ENCODE assay signal across 8 cellular contexts in the genomic region with DNA sequence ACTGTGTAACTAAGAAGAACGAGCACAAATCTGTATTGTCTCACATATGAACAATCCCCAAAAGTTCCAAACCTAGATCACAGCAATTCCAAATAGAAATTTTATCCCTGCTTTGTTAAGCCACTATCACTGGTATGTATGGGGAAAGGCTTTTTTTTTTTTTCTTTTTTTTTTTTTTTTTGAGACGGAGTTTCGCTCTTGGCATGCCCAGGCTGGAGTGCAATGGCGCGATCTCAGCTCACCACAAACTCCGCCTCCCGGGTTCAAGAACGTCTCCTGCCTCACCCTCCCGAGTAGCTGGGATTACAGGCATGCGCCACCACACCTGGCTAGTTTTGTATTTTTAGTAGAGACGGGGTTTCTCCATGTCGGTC. TPM values are rescaled to one million over a fixed set of nuclear protein-coding genes. Genes with fewer than 3 reads are reported as not detected.
DNase-seq lines count a peak whose midpoint lies in the region; ATAC-seq, FAIRE-seq and TF ChIP-seq lines count a peak whose summit lies in the region.
"Not testable (repeated sequence)": the region's sequence is repeated elsewhere in the genome, so short reads cannot be mapped to it uniquely, and the experiment has no call there.

No MANE protein-coding gene starts in this region.

- peak; percentile 2 to 34 for ATAC-seq in lower lobe of right lung

- H3K79me2 ChIP-seq in astrocyte (ENCODE audit: insufficient read depth, low read length) (peaks cover 49% of the 10 kb centered on the region), fibroblast of lung (ENCODE audit: control insufficient read depth, insufficient read depth, low read length) (peaks cover 28% of the 10 kb centered on the region)

- H3K27ac ChIP-seq in astrocyte (ENCODE audit: low read depth, low read length) (peak overlapping the region; percentile 95), fibroblast of lung (ENCODE audit: insufficient read depth, low read length) (peak overlapping the region; percentile 97), lower lobe of right lung (peak overlapping the region; percentile 94), sigmoid colon (peak overlapping the region; percentile 83 to 96 (median 91)), uterus (peak overlapping the region; percentile 82 to 87)

- not testable (repeated sequence) for FAIRE-seq in astrocyte (lab: Jason Lieb, UNC)

- WGBS in sigmoid colon, 2 donors: 3 to 7% methylated on average over 12 of the region's 12 CpGs

- DNase-seq in ELR (ENCODE audit: low read depth) (peak; percentile 27), LHCN-M2 (ENCODE audit: low read depth) (peak; percentile 17), fibroblast of lung (ENCODE audit: low read depth in 2 of 2) (peak; percentile 7 to 16)
- peak; percentile 24 for DNase-seq in T-helper 2 cell treated with Interferon-gamma antibody and Interleukin-4, amounts not matched to agents 5 μg/mL and 100 μg/mL, for 36 hours (ENCODE audit: low spot score)
- not testable (repeated sequence) for DNase-seq in astrocyte (ENCODE audit: low read depth); lower lobe of right lung; sigmoid colon; uterus

- not testable (repeated sequence) for TF ChIP-seq CTCF in astrocyte (IDR thresholded peaks at IDR 0.05; ENCODE audit: insufficient read depth, low read depth, low read length); fibroblast of lung (conservative IDR thresholded peaks at IDR 0.05 in 1 of 2, IDR thresholded peaks at IDR 0.05 in 1 of 2; ENCODE audit: low read depth in 1 of 2, low read length in 2 of 2); lower lobe of right lung (IDR thresholded peaks at IDR 0.05); sigmoid colon (IDR thresholded peaks at IDR 0.05); uterus (IDR thresholded peaks at IDR 0.05)

- H2AFZ ChIP-seq in astrocyte (ENCODE audit: low read depth, low read length): peak overlapping the region; percentile 77
- not testable (repeated sequence) for H2AFZ ChIP-seq in fibroblast of lung (ENCODE audit: low read length)

- H3K4me3 ChIP-seq in astrocyte (ENCODE audit: insufficient read depth, low read depth, low read length) (peak overlapping the region; percentile 99), fibroblast of lung (replicated peaks in 1 of 4; ENCODE audit: control extremely low read depth in 1 of 4, insufficient read depth in 1 of 4, low read depth in 3 of 4, low read length in 4 of 4) (peak overlapping the region; percentile 84 to 99 (median 90)), lower lobe of right lung (peak overlapping the region; percentile 69), sigmoid colon (peak overlapping the region; percentile 64 to 83 (median 72)), uterus (peak overlapping the region; percentile 63 to 91)

- H3K27me3 Mint-ChIP-seq in T-helper 2 cell treated with Interferon-gamma antibody and Interleukin-4, amounts not matched to agents 5 μg/mL and 100 μg/mL, for 36 hours (ENCODE audit: low read depth); astrocyte (ENCODE audit: low read depth, unreplicated experiment): not testable (repeated sequence)

- H3K27ac Mint-ChIP-seq in T-helper 2 cell treated with Interferon-gamma antibody and Interleukin-4, amounts not matched to agents 5 μg/mL and 100 μg/mL, for 36 hours: peak overlapping the region; percentile 98
- peak overlapping the region; percentile 98 for H3K27ac Mint-ChIP-seq in astrocyte (ENCODE audit: unreplicated experiment)

- not testable (repeated sequence) for H3K9me3 Mint-ChIP-seq in T-helper 2 cell treated with Interferon-gamma antibody and Interleukin-4, amounts not matched to agents 5 μg/mL and 100 μg/mL, for 36 hours; astrocyte (ENCODE audit: unreplicated experiment)

- H3K4me1 ChIP-seq in astrocyte (ENCODE audit: insufficient read depth, low read length); fibroblast of lung (ENCODE audit: control insufficient read depth, extremely low read depth, insufficient read depth, low read length); uterus: not testable (repeated sequence)
- peaks cover 22% of the 10 kb centered on the region for H3K4me1 ChIP-seq in lower lobe of right lung
- peaks cover 0 to 18% (median 9%) of the 10 kb centered on the region in 4 donors for H3K4me1 ChIP-seq in sigmoid colon

- not testable (repeated sequence) for H3K36me3 ChIP-seq in astrocyte (ENCODE audit: insufficient read depth, low read length); fibroblast of lung (ENCODE audit: control insufficient read depth, insufficient read depth, low read length); uterus
- peaks cover 24% of the 10 kb centered on the region for H3K36me3 ChIP-seq in lower lobe of right lung
- H3K36me3 ChIP-seq in sigmoid colon: peaks cover 0 to 15% (median 14%) of the 10 kb centered on the region in 4 donors

- peaks cover 27% of the 10 kb centered on the region for H3K4me1 Mint-ChIP-seq in T-helper 2 cell treated with Interferon-gamma antibody and Interleukin-4, amounts not matched to agents 5 μg/mL and 100 μg/mL, for 36 hours (ENCODE audit: low read depth)
- not testable (repeated sequence) for H3K4me1 Mint-ChIP-seq in astrocyte (ENCODE audit: low read depth, unreplicated experiment)

- not testable (repeated sequence) for TF ChIP-seq POLR2A in sigmoid colon (IDR thresholded peaks at IDR 0.05); uterus (IDR thresholded peaks at IDR 0.05)

- H3K27me3 ChIP-seq in astrocyte (ENCODE audit: insufficient read depth, low read length); fibroblast of lung (ENCODE audit: control insufficient read depth, insufficient read depth, low read length); lower lobe of right lung (ENCODE audit: low read depth); sigmoid colon; uterus: not testable (repeated sequence)

- peak overlapping the region; percentile 96 for H3K9ac ChIP-seq in astrocyte (ENCODE audit: low read length)
- peak overlapping the region; percentile 74 for H3K9ac ChIP-seq in fibroblast of lung (ENCODE audit: insufficient read depth, low read length)

- not testable (repeated sequence) for H3K9me3 ChIP-seq in astrocyte (ENCODE audit: insufficient read depth, low read depth, low read length); fibroblast of lung (ENCODE audit: control insufficient read depth, insufficient read depth, low read depth, low read length); lower lobe of right lung; sigmoid colon; uterus

- H3K4me2 ChIP-seq in astrocyte (ENCODE audit: low read length) (peak overlapping the region; percentile 83), fibroblast of lung (ENCODE audit: extremely low read depth, insufficient read depth, low read length) (peak overlapping the region; percentile 80)

- TF ChIP-seq EP300 in sigmoid colon (IDR thresholded peaks at IDR 0.05): not testable (repeated sequence)

- H3K36me3 Mint-ChIP-seq in T-helper 2 cell treated with Interferon-gamma antibody and Interleukin-4, amounts not matched to agents 5 μg/mL and 100 μg/mL, for 36 hours (ENCODE audit: low read depth): peaks cover 30% of the 10 kb centered on the region
- H3K36me3 Mint-ChIP-seq in astrocyte (ENCODE audit: low read depth, unreplicated experiment): not testable (repeated sequence)

- H4K20me1 ChIP-seq in astrocyte (ENCODE audit: insufficient read depth, low read length): peaks cover 24% of the 10 kb centered on the region
- not testable (repeated sequence) for H4K20me1 ChIP-seq in fibroblast of lung (ENCODE audit: control insufficient read depth, extremely low read depth, insufficient read depth, low read length)

- intact Hi-C loops in lower lobe of right lung (cut with DNase I); uterus (cut with DNase I; ENCODE audit: low total_unique reads): not testable (repeated sequence)
- intact Hi-C loops in sigmoid colon (cut with DNase I): loop anchor here (1.0 to 2.0 kb wide), 2 partner anchors 25 to 428 kb away; partner anchors contain the start of genes DNAJA1 and NDUFB6

- H3K4me3 Mint-ChIP-seq in T-helper 2 cell treated with Interferon-gamma antibody and Interleukin-4, amounts not matched to agents 5 μg/mL and 100 μg/mL, for 36 hours: peak overlapping the region; percentile 95
- peak overlapping the region; percentile 98 for H3K4me3 Mint-ChIP-seq in astrocyte (ENCODE audit: unreplicated experiment)

RNA-seq across cellular contexts. Expression of gene APTX, which starts 0.8 kb away (rescaled TPM):
- total RNA-seq in LHCN-M2 (2014; rRNA removed) (39.0 and 43.7 TPM in 2 replicates), astrocyte (37.3 and 37.8 TPM in 2 replicates), fibroblast of lung (42.1 and 50.2 TPM in 2 replicates), lower lobe of right lung (21.2 TPM), sigmoid colon (10 to 100 TPM; 11.4 to 27.1 (median 18.0) TPM), uterus (10 to 100 TPM in 3 of 4 donors, 1 to 10 TPM in 1; 4.4 to 30.2 (median 22.4) TPM)
- 31.7 TPM for polyA plus RNA-seq in LHCN-M2 (2012)
- polyA plus RNA-seq in fibroblast of lung (44.0 and 53.9 TPM in 2 replicates), sigmoid colon (10 to 100 TPM; 21.6 to 32.3 (median 24.7) TPM)
- 33.5 and 43.2 TPM in 2 replicates for polyA plus RNA-seq in fibroblast of lung (2012)
- 6.2 and 25.0 TPM in 2 replicates for polyA minus RNA-seq in fibroblast of lung (ENCODE audit: low replicate concordance)

RNA-seq across cellular contexts. Expression of gene DNAJA1, which starts 24.4 kb away (rescaled TPM):
- total RNA-seq in LHCN-M2 (2014; rRNA removed): 179 and 196 TPM in 2 replicates
- polyA plus RNA-seq in LHCN-M2 (2012): 95.4 TPM
- 256 and 277 TPM in 2 replicates for total RNA-seq in astrocyte
- total RNA-seq in fibroblast of lung: 116 and 134 TPM in 2 replicates
- 163 and 165 TPM in 2 replicates for polyA plus RNA-seq in fibroblast of lung
- polyA plus RNA-seq in fibroblast of lung (2012): 128 and 145 TPM in 2 replicates
- 15.9 and 49.6 TPM in 2 replicates for polyA minus RNA-seq in fibroblast of lung (ENCODE audit: low replicate concordance)
- 155 TPM for total RNA-seq in lower lobe of right lung
- 100 to 1,000 TPM in 1 of 4 donors, 10 to 100 TPM in 3; 49.0 to 102 (median 76.6) TPM for total RNA-seq in sigmoid colon
- 10 to 100 TPM; 59.5 to 94.6 (median 71.1) TPM for polyA plus RNA-seq in sigmoid colon
- 100 to 1,000 TPM in 2 of 4 donors, 10 to 100 TPM in 2; 47.1 to 148 (median 82.1) TPM for total RNA-seq in uterus
